Comparison of ENCODE assay signal across 31 cellular contexts in genomic region chr11:1899100-1899499, GRCh38. TPM values are rescaled to one million over a fixed set of nuclear protein-coding genes. Genes with fewer than 3 reads are reported as not detected.
"Had no signal": no experiment of that assay in that cellular context is flagged by ENCODE, and none has a peak within 500 bp of the region (broad histone marks: within the 10 kb centered on the region; RNA-seq: fewer than 3 reads in every experiment).

No MANE protein-coding gene starts in this region.

- H3K4me3 ChIP-seq: colonic mucosa, esophagus muscularis mucosa, gastrocnemius medialis, heart left ventricle had no signal

- FAIRE-seq: astrocyte had no signal

- DNase-seq: activated B cell treated with CpG ODN at 0.5 μM for 24 hours; activated CD4-positive, alpha-beta T cell treated with anti-CD3 and anti-CD28 coated beads for 48 hours; activated CD4-positive, alpha-beta T cell treated with anti-CD3 and anti-CD28 coated beads, Interleukin-2, amount 50 U/mL, for 1 hour; activated CD4-positive, alpha-beta T cell treated with anti-CD3 and anti-CD28 coated beads, Interleukin-2, amount 50 U/mL, for 48 hours; activated CD8-positive, alpha-beta memory T cell treated with anti-CD3 and anti-CD28 coated beads for 24 hours; activated CD8-positive, alpha-beta T cell treated with anti-CD3 and anti-CD28 coated beads for 36 hours; activated effector memory CD4-positive, alpha-beta T cell treated with Interleukin-2 at 50 U/mL for 16 hours; activated gamma-delta T cell treated with Interleukin-2 at 50 U/mL for 16 hours; activated naive CD4-positive, alpha-beta T cell treated with anti-CD3 and anti-CD28 coated beads, Interleukin-2, amount 50 U/mL, for 16 hours; activated naive CD4-positive, alpha-beta T cell treated with Interleukin-2 at 50 U/mL for 16 hours; activated T-cell treated with anti-CD3 and anti-CD28 coated beads, Interleukin-2, amount 50 U/mL, for 4 hours; amniotic stem cell; anterior cingulate cortex; caudate nucleus; colonic mucosa; effector CD8-positive, alpha-beta T cell; endodermal cell; foreskin keratinocyte; gastrocnemius medialis; glutamatergic neuron; heart left ventricle; T-cell; T1000; WERI-Rb-1 had no signal

- H3K27ac ChIP-seq: colonic mucosa, esophagus muscularis mucosa, foreskin keratinocyte, gastrocnemius medialis, WERI-Rb-1 had no signal

- H3K36me3 ChIP-seq: colonic mucosa, esophagus muscularis mucosa, gastrocnemius medialis, heart left ventricle, WERI-Rb-1 had no signal

- H3K9me3 ChIP-seq: colonic mucosa, esophagus muscularis mucosa, gastrocnemius medialis, heart left ventricle had no signal

- H3K4me1 ChIP-seq: colonic mucosa, esophagus muscularis mucosa, foreskin keratinocyte, gastrocnemius medialis had no signal

- H3K27me3 ChIP-seq: colonic mucosa, esophagus muscularis mucosa, gastrocnemius medialis, heart left ventricle had no signal

- ATAC-seq: activated CD4-positive, CD25-positive, alpha-beta regulatory T cell treated with anti-CD3 and anti-CD28 coated beads, Interleukin-2, amount 50 U/mL, for 24 hours; activated CD8-positive, alpha-beta T cell treated with anti-CD3 and anti-CD28 coated beads for 36 hours; activated T-cell treated with anti-CD3 and anti-CD28 coated beads, Interleukin-2, amount 50 U/mL, for 4 hours; activated T-helper 17 cell treated with anti-CD3 and anti-CD28 coated beads, Interleukin-2, amount 50 U/mL, for 72 hours; foreskin keratinocyte; gastrocnemius medialis; heart left ventricle; T-cell had no signal

RNA-seq across cellular contexts. Expression of gene PRR33, which starts 7.4 kb away (rescaled TPM):
- total RNA-seq: astrocyte; colonic mucosa; dermis microvascular lymphatic vessel endothelial cell; endodermal cell; epithelial cell of proximal tubule; esophagus muscularis mucosa; foreskin keratinocyte; T-helper 2 cell treated with Interferon-gamma antibody and Interleukin-4, amounts not matched to agents 100 ng/mL and 5 ng/mL, for 36 hours had no signal
- polyA plus RNA-seq: foreskin keratinocyte had no signal

RNA-seq across cellular contexts. Expression of gene TNNT3, which starts 20.4 kb away (rescaled TPM):
- total RNA-seq: activated T-cell treated with anti-CD3 and anti-CD28 coated beads, Interleukin-2, amount 50 U/mL, for 4 hours; astrocyte; dermis microvascular lymphatic vessel endothelial cell; endodermal cell; epithelial cell of proximal tubule; foreskin keratinocyte had no signal
- polyA plus RNA-seq: foreskin keratinocyte had no signal

RNA-seq across cellular contexts. Expression of gene LSP1, which starts 46.2 kb away (rescaled TPM):
- total RNA-seq: endodermal cell, epithelial cell of proximal tubule had no signal
